ENCODE assay signal across 1 cellular context in the genomic region with DNA sequence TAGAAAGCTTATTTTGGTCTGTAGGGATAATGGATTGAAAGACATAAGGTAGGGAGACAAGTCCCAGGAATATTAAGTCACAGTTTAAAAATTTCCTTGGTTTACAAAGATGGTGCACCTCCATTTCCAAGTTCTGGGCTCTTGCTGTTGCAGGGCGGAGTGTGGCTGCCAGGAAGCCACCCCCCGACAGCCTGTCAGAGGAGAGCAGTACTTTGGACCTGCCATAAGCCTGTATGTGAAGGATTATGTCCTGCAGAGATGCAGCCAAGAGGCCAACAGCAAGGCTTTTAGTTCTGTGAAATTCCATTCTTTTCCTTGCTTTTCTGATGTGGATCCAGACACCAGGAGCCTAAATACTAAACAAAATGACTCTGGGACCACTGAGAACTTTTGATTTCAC.
TF ChIP-seq lines count a peak whose summit lies in the region.

No MANE protein-coding gene starts in this region.

TF ChIP-seq in HepG2, 621 proteins besides CTCF, POLR2A, EP300 and RAD21 (continues in another document):
- TF ChIP-seq, protein P1, sequence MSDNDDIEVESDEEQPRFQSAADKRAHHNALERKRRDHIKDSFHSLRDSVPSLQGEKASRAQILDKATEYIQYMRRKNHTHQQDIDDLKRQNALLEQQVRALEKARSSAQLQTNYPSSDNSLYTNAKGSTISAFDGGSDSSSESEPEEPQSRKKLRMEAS (IDR thresholded peaks at IDR 0.05) = 0 out of 2 replicates have a peak, but pooled peaks have one; percentile 28
- TF ChIP-seq, protein P2, sequence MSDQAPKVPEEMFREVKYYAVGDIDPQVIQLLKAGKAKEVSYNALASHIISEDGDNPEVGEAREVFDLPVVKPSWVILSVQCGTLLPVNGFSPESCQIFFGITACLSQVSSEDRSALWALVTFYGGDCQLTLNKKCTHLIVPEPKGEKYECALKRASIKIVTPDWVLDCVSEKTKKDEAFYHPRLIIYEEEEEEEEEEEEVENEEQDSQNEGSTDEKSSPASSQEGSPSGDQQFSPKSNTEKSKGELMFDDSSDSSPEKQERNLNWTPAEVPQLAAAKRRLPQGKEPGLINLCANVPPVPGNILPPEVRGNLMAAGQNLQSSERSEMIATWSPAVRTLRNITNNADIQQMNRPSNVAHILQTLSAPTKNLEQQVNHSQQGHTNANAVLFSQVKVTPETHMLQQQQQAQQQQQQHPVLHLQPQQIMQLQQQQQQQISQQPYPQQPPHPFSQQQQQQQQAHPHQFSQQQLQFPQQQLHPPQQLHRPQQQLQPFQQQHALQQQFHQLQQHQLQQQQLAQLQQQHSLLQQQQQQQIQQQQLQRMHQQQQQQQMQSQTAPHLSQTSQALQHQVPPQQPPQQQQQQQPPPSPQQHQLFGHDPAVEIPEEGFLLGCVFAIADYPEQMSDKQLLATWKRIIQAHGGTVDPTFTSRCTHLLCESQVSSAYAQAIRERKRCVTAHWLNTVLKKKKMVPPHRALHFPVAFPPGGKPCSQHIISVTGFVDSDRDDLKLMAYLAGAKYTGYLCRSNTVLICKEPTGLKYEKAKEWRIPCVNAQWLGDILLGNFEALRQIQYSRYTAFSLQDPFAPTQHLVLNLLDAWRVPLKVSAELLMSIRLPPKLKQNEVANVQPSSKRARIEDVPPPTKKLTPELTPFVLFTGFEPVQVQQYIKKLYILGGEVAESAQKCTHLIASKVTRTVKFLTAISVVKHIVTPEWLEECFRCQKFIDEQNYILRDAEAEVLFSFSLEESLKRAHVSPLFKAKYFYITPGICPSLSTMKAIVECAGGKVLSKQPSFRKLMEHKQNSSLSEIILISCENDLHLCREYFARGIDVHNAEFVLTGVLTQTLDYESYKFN (CRISPR knock-in tag; conservative IDR thresholded peaks at IDR 0.05) = peak; percentile 65
- TF ChIP-seq MED1 (CRISPR knock-in tag; IDR thresholded peaks at IDR 0.05) (0 out of 2 replicates have a peak, but pooled peaks have one; percentile 35), ZNF225 (CRISPR knock-in tag; IDR thresholded peaks at IDR 0.05) (no peak), ZNF782 (CRISPR knock-in tag; IDR thresholded peaks at IDR 0.05; ENCODE audit: borderline replicate concordance) (no peak), HNRNPK (IDR thresholded peaks at IDR 0.05; ENCODE audit: low read depth, low read length, poor library complexity, severe bottlenecking) (no peak), ZNF292 (CRISPR knock-in tag; IDR thresholded peaks at IDR 0.05; ENCODE audit: borderline replicate concordance, low read depth) (peak; percentile 77; the same call in 1 of the 2 replicates), FOXK2 (IDR thresholded peaks at IDR 0.05) (no peak), ZNF160 (CRISPR knock-in tag; IDR thresholded peaks at IDR 0.05) (no peak), RARG (CRISPR knock-in tag; IDR thresholded peaks at IDR 0.05; ENCODE audit: low read depth) (no peak), ZNF232 (CRISPR knock-in tag; IDR thresholded peaks at IDR 0.05; ENCODE audit: borderline replicate concordance) (no peak), POLR2AphosphoS5 (IDR thresholded peaks at IDR 0.05; ENCODE audit: low read depth, low read length) (no peak), RORA (CRISPR knock-in tag; IDR thresholded peaks at IDR 0.05) (no peak), TEAD3 (CRISPR knock-in tag; optimal IDR thresholded peaks at IDR 0.05; ENCODE audit: borderline replicate concordance) (peak; percentile 20), ETV5 (CRISPR knock-in tag; IDR thresholded peaks at IDR 0.05; ENCODE audit: borderline replicate concordance) (peak; percentile 20; the same call in 1 of the 2 replicates), ATAD3A (CRISPR knock-in tag; IDR thresholded peaks at IDR 0.05) (no peak), ISL2 (CRISPR knock-in tag; IDR thresholded peaks at IDR 0.05) (peak; percentile 55; the same call in 1 of the 2 replicates), THAP11 (CRISPR knock-in tag; IDR thresholded peaks at IDR 0.05) (no peak), ZNF180 (CRISPR knock-in tag; IDR thresholded peaks at IDR 0.05; ENCODE audit: borderline replicate concordance, low read depth) (no peak), ZNF331 (CRISPR knock-in tag; IDR thresholded peaks at IDR 0.05) (0 out of 2 replicates have a peak, but pooled peaks have one; percentile 61), ZNF207 (IDR thresholded peaks at IDR 0.05; ENCODE audit: borderline replicate concordance) (no peak), CENPT (CRISPR knock-in tag; IDR thresholded peaks at IDR 0.05; ENCODE audit: low read depth) (no peak), NFATC3 (CRISPR knock-in tag; IDR thresholded peaks at IDR 0.05) (no peak), GATAD2A (CRISPR knock-in tag; IDR thresholded peaks at IDR 0.05) (peak; percentile 55; the same call in 1 of the 2 replicates), JUND (CRISPR knock-in tag; IDR thresholded peaks at IDR 0.05) (no peak), ZSCAN29 (CRISPR knock-in tag; conservative IDR thresholded peaks at IDR 0.05) (no peak), ZNF20 (CRISPR knock-in tag; IDR thresholded peaks at IDR 0.05) (0 out of 2 replicates have a peak, but pooled peaks have one; percentile 87), ZNF124 (CRISPR knock-in tag; IDR thresholded peaks at IDR 0.05) (no peak), ZNF605 (CRISPR knock-in tag; IDR thresholded peaks at IDR 0.05) (no peak), HNF4A (CRISPR knock-in tag; IDR thresholded peaks at IDR 0.05) (peak; percentile 91), SOX13 (IDR thresholded peaks at IDR 0.05) (no peak), SOX13 (CRISPR knock-in tag; conservative IDR thresholded peaks at IDR 0.05 in 1 of 2, IDR thresholded peaks at IDR 0.05 in 1 of 2) (peak in 1 of 2 experiments; percentile 36; a peak in 1 of 4 replicates)
- TF ChIP-seq, protein P3, sequence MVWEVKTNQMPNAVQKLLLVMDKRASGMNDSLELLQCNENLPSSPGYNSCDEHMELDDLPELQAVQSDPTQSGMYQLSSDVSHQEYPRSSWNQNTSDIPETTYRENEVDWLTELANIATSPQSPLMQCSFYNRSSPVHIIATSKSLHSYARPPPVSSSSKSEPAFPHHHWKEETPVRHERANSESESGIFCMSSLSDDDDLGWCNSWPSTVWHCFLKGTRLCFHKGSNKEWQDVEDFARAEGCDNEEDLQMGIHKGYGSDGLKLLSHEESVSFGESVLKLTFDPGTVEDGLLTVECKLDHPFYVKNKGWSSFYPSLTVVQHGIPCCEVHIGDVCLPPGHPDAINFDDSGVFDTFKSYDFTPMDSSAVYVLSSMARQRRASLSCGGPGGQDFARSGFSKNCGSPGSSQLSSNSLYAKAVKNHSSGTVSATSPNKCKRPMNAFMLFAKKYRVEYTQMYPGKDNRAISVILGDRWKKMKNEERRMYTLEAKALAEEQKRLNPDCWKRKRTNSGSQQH (CRISPR knock-in tag; IDR thresholded peaks at IDR 0.05; ENCODE audit: low read depth) = no peak
- TF ChIP-seq, protein P4, sequence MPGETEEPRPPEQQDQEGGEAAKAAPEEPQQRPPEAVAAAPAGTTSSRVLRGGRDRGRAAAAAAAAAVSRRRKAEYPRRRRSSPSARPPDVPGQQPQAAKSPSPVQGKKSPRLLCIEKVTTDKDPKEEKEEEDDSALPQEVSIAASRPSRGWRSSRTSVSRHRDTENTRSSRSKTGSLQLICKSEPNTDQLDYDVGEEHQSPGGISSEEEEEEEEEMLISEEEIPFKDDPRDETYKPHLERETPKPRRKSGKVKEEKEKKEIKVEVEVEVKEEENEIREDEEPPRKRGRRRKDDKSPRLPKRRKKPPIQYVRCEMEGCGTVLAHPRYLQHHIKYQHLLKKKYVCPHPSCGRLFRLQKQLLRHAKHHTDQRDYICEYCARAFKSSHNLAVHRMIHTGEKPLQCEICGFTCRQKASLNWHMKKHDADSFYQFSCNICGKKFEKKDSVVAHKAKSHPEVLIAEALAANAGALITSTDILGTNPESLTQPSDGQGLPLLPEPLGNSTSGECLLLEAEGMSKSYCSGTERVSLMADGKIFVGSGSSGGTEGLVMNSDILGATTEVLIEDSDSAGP (CRISPR knock-in tag; IDR thresholded peaks at IDR 0.05; ENCODE audit: borderline replicate concordance) = no peak
- TF ChIP-seq, protein P5, sequence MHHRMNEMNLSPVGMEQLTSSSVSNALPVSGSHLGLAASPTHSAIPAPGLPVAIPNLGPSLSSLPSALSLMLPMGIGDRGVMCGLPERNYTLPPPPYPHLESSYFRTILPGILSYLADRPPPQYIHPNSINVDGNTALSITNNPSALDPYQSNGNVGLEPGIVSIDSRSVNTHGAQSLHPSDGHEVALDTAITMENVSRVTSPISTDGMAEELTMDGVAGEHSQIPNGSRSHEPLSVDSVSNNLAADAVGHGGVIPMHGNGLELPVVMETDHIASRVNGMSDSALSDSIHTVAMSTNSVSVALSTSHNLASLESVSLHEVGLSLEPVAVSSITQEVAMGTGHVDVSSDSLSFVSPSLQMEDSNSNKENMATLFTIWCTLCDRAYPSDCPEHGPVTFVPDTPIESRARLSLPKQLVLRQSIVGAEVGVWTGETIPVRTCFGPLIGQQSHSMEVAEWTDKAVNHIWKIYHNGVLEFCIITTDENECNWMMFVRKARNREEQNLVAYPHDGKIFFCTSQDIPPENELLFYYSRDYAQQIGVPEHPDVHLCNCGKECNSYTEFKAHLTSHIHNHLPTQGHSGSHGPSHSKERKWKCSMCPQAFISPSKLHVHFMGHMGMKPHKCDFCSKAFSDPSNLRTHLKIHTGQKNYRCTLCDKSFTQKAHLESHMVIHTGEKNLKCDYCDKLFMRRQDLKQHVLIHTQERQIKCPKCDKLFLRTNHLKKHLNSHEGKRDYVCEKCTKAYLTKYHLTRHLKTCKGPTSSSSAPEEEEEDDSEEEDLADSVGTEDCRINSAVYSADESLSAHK (CRISPR knock-in tag; IDR thresholded peaks at IDR 0.05; ENCODE audit: borderline replicate concordance) = no peak
- TF ChIP-seq, protein P6, sequence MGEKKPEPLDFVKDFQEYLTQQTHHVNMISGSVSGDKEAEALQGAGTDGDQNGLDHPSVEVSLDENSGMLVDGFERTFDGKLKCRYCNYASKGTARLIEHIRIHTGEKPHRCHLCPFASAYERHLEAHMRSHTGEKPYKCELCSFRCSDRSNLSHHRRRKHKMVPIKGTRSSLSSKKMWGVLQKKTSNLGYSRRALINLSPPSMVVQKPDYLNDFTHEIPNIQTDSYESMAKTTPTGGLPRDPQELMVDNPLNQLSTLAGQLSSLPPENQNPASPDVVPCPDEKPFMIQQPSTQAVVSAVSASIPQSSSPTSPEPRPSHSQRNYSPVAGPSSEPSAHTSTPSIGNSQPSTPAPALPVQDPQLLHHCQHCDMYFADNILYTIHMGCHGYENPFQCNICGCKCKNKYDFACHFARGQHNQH (CRISPR knock-in tag; IDR thresholded peaks at IDR 0.05) = 0 out of 2 replicates have a peak, but pooled peaks have one; percentile 29
- TF ChIP-seq, protein P7, sequence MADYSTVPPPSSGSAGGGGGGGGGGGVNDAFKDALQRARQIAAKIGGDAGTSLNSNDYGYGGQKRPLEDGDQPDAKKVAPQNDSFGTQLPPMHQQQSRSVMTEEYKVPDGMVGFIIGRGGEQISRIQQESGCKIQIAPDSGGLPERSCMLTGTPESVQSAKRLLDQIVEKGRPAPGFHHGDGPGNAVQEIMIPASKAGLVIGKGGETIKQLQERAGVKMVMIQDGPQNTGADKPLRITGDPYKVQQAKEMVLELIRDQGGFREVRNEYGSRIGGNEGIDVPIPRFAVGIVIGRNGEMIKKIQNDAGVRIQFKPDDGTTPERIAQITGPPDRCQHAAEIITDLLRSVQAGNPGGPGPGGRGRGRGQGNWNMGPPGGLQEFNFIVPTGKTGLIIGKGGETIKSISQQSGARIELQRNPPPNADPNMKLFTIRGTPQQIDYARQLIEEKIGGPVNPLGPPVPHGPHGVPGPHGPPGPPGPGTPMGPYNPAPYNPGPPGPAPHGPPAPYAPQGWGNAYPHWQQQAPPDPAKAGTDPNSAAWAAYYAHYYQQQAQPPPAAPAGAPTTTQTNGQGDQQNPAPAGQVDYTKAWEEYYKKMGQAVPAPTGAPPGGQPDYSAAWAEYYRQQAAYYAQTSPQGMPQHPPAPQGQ (CRISPR knock-in tag; IDR thresholded peaks at IDR 0.05; ENCODE audit: borderline replicate concordance) = no peak
- TF ChIP-seq, protein P8, sequence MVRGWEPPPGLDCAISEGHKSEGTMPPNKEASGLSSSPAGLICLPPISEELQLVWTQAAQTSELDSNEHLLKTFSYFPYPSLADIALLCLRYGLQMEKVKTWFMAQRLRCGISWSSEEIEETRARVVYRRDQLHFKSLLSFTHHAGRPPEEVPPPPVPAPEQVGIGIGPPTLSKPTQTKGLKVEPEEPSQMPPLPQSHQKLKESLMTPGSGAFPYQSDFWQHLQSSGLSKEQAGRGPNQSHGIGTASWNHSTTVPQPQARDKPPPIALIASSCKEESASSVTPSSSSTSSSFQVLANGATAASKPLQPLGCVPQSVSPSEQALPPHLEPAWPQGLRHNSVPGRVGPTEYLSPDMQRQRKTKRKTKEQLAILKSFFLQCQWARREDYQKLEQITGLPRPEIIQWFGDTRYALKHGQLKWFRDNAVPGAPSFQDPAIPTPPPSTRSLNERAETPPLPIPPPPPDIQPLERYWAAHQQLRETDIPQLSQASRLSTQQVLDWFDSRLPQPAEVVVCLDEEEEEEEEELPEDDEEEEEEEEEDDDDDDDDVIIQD (CRISPR knock-in tag; IDR thresholded peaks at IDR 0.05; ENCODE audit: low read depth) = peak; percentile 75
- TF ChIP-seq, protein P9, sequence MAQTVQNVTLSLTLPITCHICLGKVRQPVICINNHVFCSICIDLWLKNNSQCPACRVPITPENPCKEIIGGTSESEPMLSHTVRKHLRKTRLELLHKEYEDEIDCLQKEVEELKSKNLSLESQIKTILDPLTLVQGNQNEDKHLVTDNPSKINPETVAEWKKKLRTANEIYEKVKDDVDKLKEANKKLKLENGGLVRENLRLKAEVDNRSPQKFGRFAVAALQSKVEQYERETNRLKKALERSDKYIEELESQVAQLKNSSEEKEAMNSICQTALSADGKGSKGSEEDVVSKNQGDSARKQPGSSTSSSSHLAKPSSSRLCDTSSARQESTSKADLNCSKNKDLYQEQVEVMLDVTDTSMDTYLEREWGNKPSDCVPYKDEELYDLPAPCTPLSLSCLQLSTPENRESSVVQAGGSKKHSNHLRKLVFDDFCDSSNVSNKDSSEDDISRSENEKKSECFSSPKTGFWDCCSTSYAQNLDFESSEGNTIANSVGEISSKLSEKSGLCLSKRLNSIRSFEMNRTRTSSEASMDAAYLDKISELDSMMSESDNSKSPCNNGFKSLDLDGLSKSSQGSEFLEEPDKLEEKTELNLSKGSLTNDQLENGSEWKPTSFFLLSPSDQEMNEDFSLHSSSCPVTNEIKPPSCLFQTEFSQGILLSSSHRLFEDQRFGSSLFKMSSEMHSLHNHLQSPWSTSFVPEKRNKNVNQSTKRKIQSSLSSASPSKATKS (CRISPR knock-in tag; IDR thresholded peaks at IDR 0.05) = no peak
- TF ChIP-seq, protein P10, sequence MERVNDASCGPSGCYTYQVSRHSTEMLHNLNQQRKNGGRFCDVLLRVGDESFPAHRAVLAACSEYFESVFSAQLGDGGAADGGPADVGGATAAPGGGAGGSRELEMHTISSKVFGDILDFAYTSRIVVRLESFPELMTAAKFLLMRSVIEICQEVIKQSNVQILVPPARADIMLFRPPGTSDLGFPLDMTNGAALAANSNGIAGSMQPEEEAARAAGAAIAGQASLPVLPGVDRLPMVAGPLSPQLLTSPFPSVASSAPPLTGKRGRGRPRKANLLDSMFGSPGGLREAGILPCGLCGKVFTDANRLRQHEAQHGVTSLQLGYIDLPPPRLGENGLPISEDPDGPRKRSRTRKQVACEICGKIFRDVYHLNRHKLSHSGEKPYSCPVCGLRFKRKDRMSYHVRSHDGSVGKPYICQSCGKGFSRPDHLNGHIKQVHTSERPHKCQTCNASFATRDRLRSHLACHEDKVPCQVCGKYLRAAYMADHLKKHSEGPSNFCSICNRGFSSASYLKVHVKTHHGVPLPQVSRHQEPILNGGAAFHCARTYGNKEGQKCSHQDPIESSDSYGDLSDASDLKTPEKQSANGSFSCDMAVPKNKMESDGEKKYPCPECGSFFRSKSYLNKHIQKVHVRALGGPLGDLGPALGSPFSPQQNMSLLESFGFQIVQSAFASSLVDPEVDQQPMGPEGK (CRISPR knock-in tag; IDR thresholded peaks at IDR 0.05) = 0 out of 2 replicates have a peak, but pooled peaks have one; percentile 15
